1 cellular context compared by ENCODE assay signal in the genomic region with DNA sequence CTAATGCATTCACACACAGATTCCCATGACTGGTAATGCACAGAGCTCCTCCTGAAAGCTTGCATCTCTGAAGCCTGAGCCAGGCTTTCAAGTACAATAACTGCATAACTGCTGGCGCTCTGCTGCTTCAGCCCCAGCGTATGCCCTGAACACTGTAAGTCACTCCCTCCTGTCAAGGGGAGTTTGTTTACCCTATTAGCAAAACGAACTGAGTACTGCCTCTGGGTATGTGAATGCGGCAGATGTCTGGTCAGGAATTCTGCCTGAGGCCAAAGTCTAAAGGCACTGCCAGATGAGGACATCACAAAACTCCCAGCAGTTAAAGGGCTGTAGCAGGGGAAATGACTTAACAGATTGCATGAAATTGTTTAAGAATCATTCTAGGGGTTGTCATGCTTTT.
TF ChIP-seq lines count a peak whose summit lies in the region.

No MANE protein-coding gene starts in this region.

TF ChIP-seq in HepG2, 621 proteins besides CTCF, POLR2A, EP300 and RAD21 (continued from another document):
- TF ChIP-seq, protein P1, sequence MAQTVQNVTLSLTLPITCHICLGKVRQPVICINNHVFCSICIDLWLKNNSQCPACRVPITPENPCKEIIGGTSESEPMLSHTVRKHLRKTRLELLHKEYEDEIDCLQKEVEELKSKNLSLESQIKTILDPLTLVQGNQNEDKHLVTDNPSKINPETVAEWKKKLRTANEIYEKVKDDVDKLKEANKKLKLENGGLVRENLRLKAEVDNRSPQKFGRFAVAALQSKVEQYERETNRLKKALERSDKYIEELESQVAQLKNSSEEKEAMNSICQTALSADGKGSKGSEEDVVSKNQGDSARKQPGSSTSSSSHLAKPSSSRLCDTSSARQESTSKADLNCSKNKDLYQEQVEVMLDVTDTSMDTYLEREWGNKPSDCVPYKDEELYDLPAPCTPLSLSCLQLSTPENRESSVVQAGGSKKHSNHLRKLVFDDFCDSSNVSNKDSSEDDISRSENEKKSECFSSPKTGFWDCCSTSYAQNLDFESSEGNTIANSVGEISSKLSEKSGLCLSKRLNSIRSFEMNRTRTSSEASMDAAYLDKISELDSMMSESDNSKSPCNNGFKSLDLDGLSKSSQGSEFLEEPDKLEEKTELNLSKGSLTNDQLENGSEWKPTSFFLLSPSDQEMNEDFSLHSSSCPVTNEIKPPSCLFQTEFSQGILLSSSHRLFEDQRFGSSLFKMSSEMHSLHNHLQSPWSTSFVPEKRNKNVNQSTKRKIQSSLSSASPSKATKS (CRISPR knock-in tag; IDR thresholded peaks at IDR 0.05), result no peak
- TF ChIP-seq SOX5 (CRISPR knock-in tag; IDR thresholded peaks at IDR 0.05; ENCODE audit: borderline replicate concordance) (peak; percentile 82), HDAC1 (CRISPR knock-in tag; IDR thresholded peaks at IDR 0.05) (peak; percentile 83), ZKSCAN1 (IDR thresholded peaks at IDR 0.05; ENCODE audit: low read length) (no peak), ZNF709 (CRISPR knock-in tag; IDR thresholded peaks at IDR 0.05) (0 out of 2 replicates have a peak, but pooled peaks have one; percentile 65), SOX13 (IDR thresholded peaks at IDR 0.05) (no peak), SOX13 (CRISPR knock-in tag; conservative IDR thresholded peaks at IDR 0.05 in 1 of 2, IDR thresholded peaks at IDR 0.05 in 1 of 2) (peak in 1 of 2 experiments; percentile 84; a peak in 2 of 4 replicates), ZBTB7A (CRISPR knock-in tag; IDR thresholded peaks at IDR 0.05) (no peak), SIX1 (CRISPR knock-in tag; IDR thresholded peaks at IDR 0.05; ENCODE audit: borderline replicate concordance) (peak; percentile 55; the same call in 1 of the 2 replicates)
- TF ChIP-seq, protein P2, sequence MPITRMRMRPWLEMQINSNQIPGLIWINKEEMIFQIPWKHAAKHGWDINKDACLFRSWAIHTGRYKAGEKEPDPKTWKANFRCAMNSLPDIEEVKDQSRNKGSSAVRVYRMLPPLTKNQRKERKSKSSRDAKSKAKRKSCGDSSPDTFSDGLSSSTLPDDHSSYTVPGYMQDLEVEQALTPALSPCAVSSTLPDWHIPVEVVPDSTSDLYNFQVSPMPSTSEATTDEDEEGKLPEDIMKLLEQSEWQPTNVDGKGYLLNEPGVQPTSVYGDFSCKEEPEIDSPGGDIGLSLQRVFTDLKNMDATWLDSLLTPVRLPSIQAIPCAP (CRISPR knock-in tag; IDR thresholded peaks at IDR 0.05; ENCODE audit: low read depth), result no peak
- TF ChIP-seq, protein P3, sequence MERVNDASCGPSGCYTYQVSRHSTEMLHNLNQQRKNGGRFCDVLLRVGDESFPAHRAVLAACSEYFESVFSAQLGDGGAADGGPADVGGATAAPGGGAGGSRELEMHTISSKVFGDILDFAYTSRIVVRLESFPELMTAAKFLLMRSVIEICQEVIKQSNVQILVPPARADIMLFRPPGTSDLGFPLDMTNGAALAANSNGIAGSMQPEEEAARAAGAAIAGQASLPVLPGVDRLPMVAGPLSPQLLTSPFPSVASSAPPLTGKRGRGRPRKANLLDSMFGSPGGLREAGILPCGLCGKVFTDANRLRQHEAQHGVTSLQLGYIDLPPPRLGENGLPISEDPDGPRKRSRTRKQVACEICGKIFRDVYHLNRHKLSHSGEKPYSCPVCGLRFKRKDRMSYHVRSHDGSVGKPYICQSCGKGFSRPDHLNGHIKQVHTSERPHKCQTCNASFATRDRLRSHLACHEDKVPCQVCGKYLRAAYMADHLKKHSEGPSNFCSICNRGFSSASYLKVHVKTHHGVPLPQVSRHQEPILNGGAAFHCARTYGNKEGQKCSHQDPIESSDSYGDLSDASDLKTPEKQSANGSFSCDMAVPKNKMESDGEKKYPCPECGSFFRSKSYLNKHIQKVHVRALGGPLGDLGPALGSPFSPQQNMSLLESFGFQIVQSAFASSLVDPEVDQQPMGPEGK (CRISPR knock-in tag; IDR thresholded peaks at IDR 0.05), result peak; percentile 71
- TF ChIP-seq, protein P4, sequence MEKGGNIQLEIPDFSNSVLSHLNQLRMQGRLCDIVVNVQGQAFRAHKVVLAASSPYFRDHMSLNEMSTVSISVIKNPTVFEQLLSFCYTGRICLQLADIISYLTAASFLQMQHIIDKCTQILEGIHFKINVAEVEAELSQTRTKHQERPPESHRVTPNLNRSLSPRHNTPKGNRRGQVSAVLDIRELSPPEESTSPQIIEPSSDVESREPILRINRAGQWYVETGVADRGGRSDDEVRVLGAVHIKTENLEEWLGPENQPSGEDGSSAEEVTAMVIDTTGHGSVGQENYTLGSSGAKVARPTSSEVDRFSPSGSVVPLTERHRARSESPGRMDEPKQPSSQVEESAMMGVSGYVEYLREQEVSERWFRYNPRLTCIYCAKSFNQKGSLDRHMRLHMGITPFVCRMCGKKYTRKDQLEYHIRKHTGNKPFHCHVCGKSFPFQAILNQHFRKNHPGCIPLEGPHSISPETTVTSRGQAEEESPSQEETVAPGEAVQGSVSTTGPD (CRISPR knock-in tag; IDR thresholded peaks at IDR 0.05), result no peak
